In the genomic region with DNA sequence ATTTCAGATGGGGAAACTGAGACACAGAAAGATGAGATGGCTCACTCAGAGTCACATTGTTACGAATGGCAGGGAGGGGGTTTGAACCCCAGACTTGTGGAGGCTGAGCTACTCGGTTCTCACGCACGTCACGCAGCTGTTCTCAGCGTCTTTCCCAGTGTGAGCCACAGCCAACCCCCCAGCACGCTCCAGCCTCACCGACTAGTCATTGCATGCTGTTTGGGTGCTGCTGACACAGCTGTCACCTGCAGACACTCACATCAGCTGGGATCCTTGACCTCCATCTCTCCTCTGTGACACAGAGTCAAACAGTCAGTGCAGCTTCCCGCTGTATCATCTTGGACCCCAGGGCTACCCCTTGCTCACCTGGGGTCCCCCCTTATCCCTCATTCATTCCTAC, we compare ENCODE assay signal across 28 cellular contexts. TPM values are rescaled to one million over a fixed set of nuclear protein-coding genes. Genes with fewer than 3 reads are reported as not detected.
A peak's percentile ranks its signal among the peaks of the same experiment; 100 is the strongest.
DNase-seq lines count a peak whose midpoint lies in the region; ATAC-seq and TF ChIP-seq lines count a peak whose summit lies in the region.
"Had no signal": no experiment of that assay in that cellular context is flagged by ENCODE, and none has a peak within 500 bp of the region (broad histone marks: within the 10 kb centered on the region; RNA-seq: fewer than 3 reads in every experiment).

No MANE protein-coding gene starts in this region.

- H3K4me1 Mint-ChIP-seq in mesothelial cell of epicardium (no peaks in the 10 kb centered on the region), HFFc6 (ENCODE audit: low read depth) (no peaks in the 10 kb centered on the region)

- no peaks in the 10 kb centered on the region for H3K36me3 Mint-ChIP-seq in mesothelial cell of epicardium
- H3K36me3 Mint-ChIP-seq in HFFc6 (ENCODE audit: low read depth) = no peaks in the 10 kb centered on the region

- H3K79me2 ChIP-seq in KMS-11 (ENCODE audit: insufficient read depth, low read depth) = no peaks in the 10 kb centered on the region

- no peak for ATAC-seq in HG03460 (IDR thresholded peaks at IDR 0.05; ENCODE audit: unreplicated experiment)
- ATAC-seq: activated T-cell treated with anti-CD3 and anti-CD28 coated beads, Interleukin-2, amount 50 U/mL, for 4 hours; lower lobe of right lung; Panc1 had no signal

- H3K9ac ChIP-seq in KMS-11 = no peak overlapping the region

- no peak overlapping the region for H3K4me3 ChIP-seq in KMS-11 (IDR thresholded peaks at IDR 0.05; ENCODE audit: insufficient read depth, low read depth, low read length)
- H3K4me3 ChIP-seq: adrenal gland, lower lobe of right lung, sigmoid colon had no signal

- H3K4me2 ChIP-seq in KMS-11 = peak overlapping the region; percentile 21; the same call in 1 of the 2 replicates

- H3K27ac ChIP-seq in KMS-11 = no peak overlapping the region
- H3K27ac ChIP-seq: adrenal gland, C4-2B, lower lobe of right lung, sigmoid colon had no signal

- H4K20me1 ChIP-seq in KMS-11 (ENCODE audit: insufficient read depth) = no peaks in the 10 kb centered on the region

- peaks cover 14% of the 10 kb centered on the region; the same call in 1 of the 2 replicates for H3K27me3 ChIP-seq in KMS-11 (ENCODE audit: insufficient read depth, low read depth)

- peaks cover 13% of the 10 kb centered on the region for H3K4me1 ChIP-seq in KMS-11 (ENCODE audit: low read depth, poor library complexity, severe bottlenecking)
- H3K4me1 ChIP-seq: adrenal gland, lower lobe of right lung, sigmoid colon had no signal

- no peak for TF ChIP-seq CTCF in KMS-11 (conservative IDR thresholded peaks at IDR 0.05; ENCODE audit: low read depth, low read length)
- no peak for TF ChIP-seq CTCF in mesothelial cell of epicardium (IDR thresholded peaks at IDR 0.05; ENCODE audit: unreplicated experiment)
- TF ChIP-seq CTCF in HFFc6 (IDR thresholded peaks at IDR 0.05) = no peak

- H3K27ac Mint-ChIP-seq in mesothelial cell of epicardium = no peak overlapping the region
- no peak overlapping the region for H3K27ac Mint-ChIP-seq in HFFc6
- H3K27ac Mint-ChIP-seq: brain; progenitor cell of endocrine pancreas; T-helper 1 cell treated with Interleukin-12 subunit alpha and Interleukin-12 subunit beta and Interleukin-4 antibody, amounts not matched to agents 30 μg/mL and 1 μg/mL, for 36 hours had no signal

- H3K27me3 Mint-ChIP-seq in mesothelial cell of epicardium (ENCODE audit: low read depth) (peaks cover 78% of the 10 kb centered on the region), HFFc6 (ENCODE audit: insufficient read depth) (peaks cover 19% of the 10 kb centered on the region)

- H3K4me3 Mint-ChIP-seq in mesothelial cell of epicardium = no peak overlapping the region
- no peak overlapping the region for H3K4me3 Mint-ChIP-seq in HFFc6
- H3K4me3 Mint-ChIP-seq: activated T-cell treated with anti-CD3 and anti-CD28 coated beads, Interleukin-2, amount 50 U/mL, for 4 hours; brain; neural crest cell; T-helper 1 cell treated with Interleukin-12 subunit alpha and Interleukin-12 subunit beta and Interleukin-4 antibody, amounts not matched to agents 30 μg/mL and 1 μg/mL, for 36 hours had no signal

- H2AFZ ChIP-seq in KMS-11 (ENCODE audit: low read depth) = no peak overlapping the region

- peak; percentile 53 for DNase-seq in DMS53 treated with DMSO at 0.1 percent for 48 hours (lab: John Stamatoyannopoulos, UW; ENCODE audit: unreplicated experiment)
- peak; percentile 31 for DNase-seq in NCI-H2171 (lab: John Stamatoyannopoulos, UW)
- DNase-seq in SHP77 (lab: John Stamatoyannopoulos, UW) = peak; percentile 87 to 89
- DNase-seq in stimulated activated CD4-positive, alpha-beta T cell treated with anti-CD3 and anti-CD28 coated beads, Interleukin-2, amount 100 ng/mL, for 24 hours = no peak
- no peak for DNase-seq in mesothelial cell of epicardium (ENCODE audit: low spot score in 2 of 2, unreplicated experiment in 2 of 2)
- no peak for DNase-seq in HFFc6
- DNase-seq: activated CD4-positive, alpha-beta T cell treated with anti-CD3 and anti-CD28 coated beads for 48 hours; activated T-cell treated with anti-CD3 and anti-CD28 coated beads, Interleukin-2, amount 50 U/mL, for 4 hours; adrenal gland; GF-D8; head of caudate nucleus; kidney glomerular epithelial cell; lower lobe of right lung; NCI-H2227 treated with DMSO at 0.1 percent for 48 hours; sigmoid colon; stimulated activated CD8-positive, alpha-beta memory T cell treated with anti-CD3 and anti-CD28 coated beads, Interleukin-4, amount 100 ng/mL, for 48 hours; trophoblast cell had no signal

- H3K36me3 ChIP-seq in KMS-11 (ENCODE audit: insufficient read depth) = no peaks in the 10 kb centered on the region
- H3K36me3 ChIP-seq: adrenal gland, lower lobe of right lung, sigmoid colon had no signal

- H3K9me3 Mint-ChIP-seq in mesothelial cell of epicardium = no peaks in the 10 kb centered on the region
- no peaks in the 10 kb centered on the region for H3K9me3 Mint-ChIP-seq in HFFc6
- H3K9me3 Mint-ChIP-seq: activated T-cell treated with anti-CD3 and anti-CD28 coated beads, Interleukin-2, amount 50 U/mL, for 4 hours; neural crest cell had no signal

RNA-seq across cellular contexts. Expression of a gene that starts 2.4 kb away (rescaled TPM):
- 0.02 to 0.29 TPM (median 0.07 TPM) in 3 replicates for total RNA-seq in mesothelial cell of epicardium
- total RNA-seq in HFFc6 (2021; fragmentation: NEBNext Ultra II Directional; extraction: Animal tissue kit (Norgen Biotek cat#: 25700)) = not detected
- total RNA-seq: activated CD8-positive, alpha-beta memory T cell treated with anti-CD3 and anti-CD28 coated beads for 36 hours; epithelial cell of proximal tubule; H4; lower lobe of right lung had no signal

RNA-seq across cellular contexts. Expression of a gene that starts 6.2 kb away (rescaled TPM):
- 9.4 to 11.8 TPM (median 10.1 TPM) in 3 replicates for total RNA-seq in mesothelial cell of epicardium
- total RNA-seq in HFFc6 (2021; fragmentation: NEBNext Ultra II Directional; extraction: Animal tissue kit (Norgen Biotek cat#: 25700)) = 10 to 100 TPM in 1 of 6 experiments, 1 to 10 TPM in 5; 6.5 to 12.8 (median 9.3) TPM

RNA-seq across cellular contexts. Expression of a gene that starts 17.3 kb away (rescaled TPM):
- 90.4 to 93.6 TPM (median 92.0 TPM) in 3 replicates for total RNA-seq in mesothelial cell of epicardium
- 10 to 100 TPM; 63.7 to 84.6 (median 75.7) TPM for total RNA-seq in HFFc6 (2021; fragmentation: NEBNext Ultra II Directional; extraction: Animal tissue kit (Norgen Biotek cat#: 25700))

RNA-seq across cellular contexts. Expression of a gene that starts 17.4 kb away (rescaled TPM):
- 26.4 to 28.4 TPM (median 26.7 TPM) in 3 replicates for total RNA-seq in mesothelial cell of epicardium
- total RNA-seq in HFFc6 (2021; fragmentation: NEBNext Ultra II Directional; extraction: Animal tissue kit (Norgen Biotek cat#: 25700)) = 10 to 100 TPM; 33.9 to 43.2 (median 38.6) TPM

RNA-seq across cellular contexts. Expression of a gene that starts 39.3 kb away (rescaled TPM):
- total RNA-seq in mesothelial cell of epicardium = 1.4 to 2.9 TPM (median 2.8 TPM) in 3 replicates
- total RNA-seq in HFFc6 (2021; fragmentation: NEBNext Ultra II Directional; extraction: Animal tissue kit (Norgen Biotek cat#: 25700)) = 1 to 10 TPM in 3 of 6 experiments, under 1 TPM in 3; 0.20 to 1.9 (median 0.82) TPM
- total RNA-seq: epithelial cell of proximal tubule, sigmoid colon had no signal

Comparison
In these comparisons a context has a peak if more than half of its experiments do, and no peak if none do; other contexts are left out.
1. DNase-seq: peak in DMS53 treated with DMSO at 0.1 percent for 48 hours (single experiment), NCI-H2171 (single experiment) and SHP77 (2 of 2); none in stimulated activated CD4-positive, alpha-beta T cell treated with anti-CD3 and anti-CD28 coated beads, Interleukin-2, amount 100 ng/mL, for 24 hours (0 of 2), mesothelial cell of epicardium (0 of 2) and HFFc6 (single experiment).